In the genomic region with DNA sequence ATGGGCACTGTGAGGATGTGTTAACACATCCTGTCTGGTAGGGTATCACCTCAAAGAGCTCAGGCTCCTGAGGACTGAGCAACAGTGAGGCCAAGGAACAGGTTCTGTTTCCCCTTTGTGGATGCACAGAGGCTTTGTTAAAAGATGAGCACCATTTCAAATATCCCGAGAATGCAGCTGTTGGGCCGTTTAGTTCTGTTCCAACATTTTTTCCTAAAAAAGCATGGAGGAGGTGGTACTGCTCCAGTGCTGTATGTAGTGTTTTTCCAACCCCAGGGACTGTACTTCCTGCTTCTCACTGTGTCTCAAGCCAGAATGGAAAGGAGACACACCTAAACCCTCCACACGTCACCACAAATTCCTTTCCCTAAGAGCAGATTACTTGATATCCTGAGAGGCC, we compare ENCODE assay signal across 11 cellular contexts. TPM values are rescaled to one million over a fixed set of nuclear protein-coding genes. Genes with fewer than 3 reads are reported as not detected.
DNase-seq lines count a peak whose midpoint lies in the region; ATAC-seq, FAIRE-seq and TF ChIP-seq lines count a peak whose summit lies in the region.
"Had no signal": no experiment of that assay in that cellular context is flagged by ENCODE, and none has a peak within 500 bp of the region (broad histone marks: within the 10 kb centered on the region; RNA-seq: fewer than 3 reads in every experiment).

No MANE protein-coding gene starts in this region.

- no peak overlapping the region for H3K4me3 ChIP-seq in skin epidermis

- no peak for TF ChIP-seq POLR2A in GM12892 (IDR thresholded peaks at IDR 0.05; ENCODE audit: low read depth, low read length)

- intact Hi-C loops in left ventricle myocardium superior (cut with micrococcal nuclease): no loop called here

- ATAC-seq in left ventricle myocardium superior: peak; percentile 75
- ATAC-seq in GM19397 (IDR thresholded peaks at IDR 0.05; ENCODE audit: unreplicated experiment): no peak
- ATAC-seq in GM18519 (IDR thresholded peaks at IDR 0.05; ENCODE audit: low FRiP score, unreplicated experiment): no peak

- H3K27ac ChIP-seq in angular gyrus (ENCODE audit: low read depth, low read length) (peak overlapping the region; percentile 54), skin epidermis (peak overlapping the region in 19 of 21 experiments; percentile 2 to 94 (median 62))

- DNase-seq in GM04504 (ENCODE audit: low read depth) (peak; percentile 74), left ventricle myocardium superior (no peak), GDM1 (lab: John Stamatoyannopoulos, UW) (no peak), GM12892 (ENCODE audit: insufficient read length) (no peak)
- DNase-seq: activated naive CD4-positive, alpha-beta T cell treated with anti-CD3 and anti-CD28 coated beads, Interleukin-2, amount 10 ng/mL, durations not matched to agents 7 days and 5 days; NCI-H1105; T-helper 9 cell had no signal

- FAIRE-seq in GM12892 (lab: Jason Lieb, UNC): no peak

RNA-seq across cellular contexts. Expression of a gene that starts 53.8 kb away (rescaled TPM):
- total RNA-seq in left ventricle myocardium superior: 8.4 TPM
- 18.7 TPM for polyA plus RNA-seq in GM12892 (2012; ENCODE audit: missing spikeins)
